9 cellular contexts compared by ENCODE assay signal in the genomic region with DNA sequence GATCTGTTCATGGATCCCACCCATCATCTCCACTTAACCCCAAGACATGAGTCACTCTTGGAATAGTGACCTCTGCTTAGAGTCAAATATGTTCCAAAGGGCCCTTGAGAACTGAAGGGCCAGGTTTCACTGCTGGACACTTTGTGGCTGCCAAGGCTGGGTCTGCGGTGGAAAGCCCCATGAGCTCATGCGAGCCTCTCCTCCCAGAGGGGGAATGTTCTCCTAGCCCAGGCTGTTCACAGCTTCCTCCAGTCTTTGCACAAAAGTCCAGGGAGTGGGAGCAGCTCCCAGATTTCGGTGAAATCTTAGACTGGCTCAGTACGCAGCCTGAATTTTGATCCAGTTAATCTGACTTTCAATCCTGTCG. TPM values are rescaled to one million over a fixed set of nuclear protein-coding genes. Genes with fewer than 3 reads are reported as not detected.
DNase-seq lines count a peak whose midpoint lies in the region; TF ChIP-seq lines count a peak whose summit lies in the region.
"Had no signal": no experiment of that assay in that cellular context is flagged by ENCODE, and none has a peak within 500 bp of the region (broad histone marks: within the 10 kb centered on the region; RNA-seq: fewer than 3 reads in every experiment).

No MANE protein-coding gene starts in this region.

- peak; percentile 19 for DNase-seq in Caki2 (ENCODE audit: low read depth)
- DNase-seq in astrocyte of the spinal cord (ENCODE audit: low read depth, low spot score) = peak; percentile 79
- DNase-seq in hepatocyte (ENCODE audit: low spot score) = peak; percentile 11
- DNase-seq in NCI-H2227 (lab: John Stamatoyannopoulos, UW; ENCODE audit: unreplicated experiment) = no peak
- DNase-seq in NCI-H1694 treated with DMSO at 0.1 percent for 48 hours (lab: John Stamatoyannopoulos, UW) = no peak
- no peak for DNase-seq in NCI-H1417 treated with DMSO at 0.1 percent for 48 hours (lab: John Stamatoyannopoulos, UW)
- no peak for DNase-seq in NCI-H446 treated with DMSO at 0.1 percent for 48 hours (lab: John Stamatoyannopoulos, UW)
- DNase-seq: activated CD8-positive, alpha-beta memory T cell treated with anti-CD3 and anti-CD28 coated beads, Interleukin-2, amount 10 ng/mL, durations not matched to agents 7 days and 5 days had no signal

- in situ Hi-C loops in Caki2 (cut with HindIII; ENCODE audit: low pct_unique_long_range_greater_than_20kb, low sequenced_read_pairs) = no loop called here
- in situ Hi-C loops in astrocyte of the spinal cord (cut with HindIII; ENCODE audit: low sequenced_read_pairs) = no loop called here

- no peak overlapping the region for H3K4me2 ChIP-seq in hepatocyte

- TF ChIP-seq CTCF in astrocyte of the spinal cord (IDR thresholded peaks at IDR 0.05; ENCODE audit: low read depth, low read length) (no peak), hepatocyte (IDR thresholded peaks at IDR 0.05; ENCODE audit: poor library complexity) (no peak)

- H3K9me3 ChIP-seq in hepatocyte (ENCODE audit: low read depth) = no peaks in the 10 kb centered on the region

- H3K27ac ChIP-seq in hepatocyte (no peak overlapping the region), rectal smooth muscle tissue (ENCODE audit: low read depth, low read length) (peak overlapping the region; percentile 36)

- H3K27me3 ChIP-seq in hepatocyte = peaks cover 70% of the 10 kb centered on the region
- H3K27me3 ChIP-seq in rectal smooth muscle tissue (ENCODE audit: control insufficient read depth, insufficient read depth, low read length) = peaks cover 2% of the 10 kb centered on the region

- H3K9ac ChIP-seq in rectal smooth muscle tissue (ENCODE audit: low read length) = no peak overlapping the region

- H3K4me3 ChIP-seq in astrocyte of the spinal cord (ENCODE audit: low read depth, low read length) = no peak overlapping the region
- H3K4me3 ChIP-seq in hepatocyte = no peak overlapping the region
- no peak overlapping the region for H3K4me3 ChIP-seq in rectal smooth muscle tissue (ENCODE audit: low read length)

- 88% methylated on average over 5 of the region's 5 CpGs for WGBS in hepatocyte (ENCODE audit: low lambda C conversion rate, missing lambda C conversion rate)

- no peaks in the 10 kb centered on the region for H3K9me2 ChIP-seq in hepatocyte (replicated peaks; ENCODE audit: insufficient read depth)

- no peak overlapping the region for H2AFZ ChIP-seq in hepatocyte

- H3K36me3 ChIP-seq in hepatocyte (replicated peaks; ENCODE audit: insufficient read depth, low read depth) = no peaks in the 10 kb centered on the region
- no peaks in the 10 kb centered on the region for H3K36me3 ChIP-seq in rectal smooth muscle tissue (ENCODE audit: control insufficient read depth, insufficient read depth, low read length)

- H3K79me2 ChIP-seq in hepatocyte = no peaks in the 10 kb centered on the region

- H4K20me1 ChIP-seq in hepatocyte (ENCODE audit: insufficient read depth, poor library complexity, severe bottlenecking) = no peaks in the 10 kb centered on the region

- no peaks in the 10 kb centered on the region for H3K4me1 ChIP-seq in hepatocyte (ENCODE audit: insufficient read depth)
- H3K4me1 ChIP-seq in rectal smooth muscle tissue (ENCODE audit: control insufficient read depth, insufficient read depth, low read length) = no peaks in the 10 kb centered on the region

RNA-seq across cellular contexts. Expression of gene DCLK1, which starts 0.7 kb away (rescaled TPM):
- total RNA-seq in Caki2 (2014; rRNA removed; shearing (Covaris generic); ENCODE audit: low replicate concordance) = 3.4 and 3.7 TPM in 2 replicates
- 2.0 and 2.9 TPM in 2 replicates for total RNA-seq in hepatocyte
- 0.16 and 0.72 TPM in 2 replicates for polyA plus RNA-seq in hepatocyte
- total RNA-seq: activated CD8-positive, alpha-beta memory T cell treated with anti-CD3 and anti-CD28 coated beads, Interleukin-2, amount 10 ng/mL, durations not matched to agents 7 days and 5 days had no signal

Comparison
In these comparisons a context has a peak if more than half of its experiments do, and no peak if none do; other contexts are left out.
1. DNase-seq: peak in Caki2 (single experiment), astrocyte of the spinal cord (single experiment) and hepatocyte (single experiment); none in NCI-H2227 (single experiment), NCI-H1694 treated with DMSO at 0.1 percent for 48 hours (single experiment), NCI-H1417 treated with DMSO at 0.1 percent for 48 hours (single experiment) and NCI-H446 treated with DMSO at 0.1 percent for 48 hours (single experiment).